In the genomic region with DNA sequence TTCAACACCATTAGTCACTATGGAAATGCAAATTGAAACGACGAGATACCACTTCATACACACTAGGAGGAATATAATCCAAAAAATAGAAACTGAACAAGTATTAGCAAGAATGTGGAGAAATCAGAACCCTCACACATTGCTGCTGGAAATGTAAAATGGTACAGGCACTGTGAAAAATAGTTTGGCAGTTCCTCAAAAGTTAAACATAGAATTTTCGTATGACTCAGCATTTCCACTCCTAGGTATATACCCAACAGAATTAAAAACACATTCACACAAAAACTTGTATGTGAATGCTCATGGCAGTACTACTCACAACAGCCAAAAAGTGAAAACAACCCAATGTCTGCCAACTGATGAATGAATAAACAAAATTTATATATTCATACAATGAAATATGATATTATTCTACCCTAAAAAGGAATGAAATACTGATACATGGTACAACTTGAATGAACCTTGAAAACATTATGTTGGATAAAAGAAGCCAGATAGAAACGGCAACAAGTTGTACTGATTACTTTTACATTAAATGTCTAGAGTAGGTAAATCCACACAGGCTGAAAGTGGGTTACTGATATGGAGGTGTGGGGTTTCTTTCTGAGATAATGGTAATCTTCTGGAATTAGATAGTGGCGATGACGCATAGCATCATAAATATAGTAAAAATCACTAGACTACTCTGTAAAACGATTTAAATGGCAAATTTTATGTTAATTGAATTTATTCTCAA, we compare ENCODE assay signal across 2 cellular contexts.
TF ChIP-seq lines count a peak whose summit lies in the region.

No MANE protein-coding gene starts in this region.

TF ChIP-seq in HEK293, 187 proteins besides CTCF, POLR2A, EP300 and RAD21:
- TF ChIP-seq SCRT1 (tag by site-specific recombination; IDR thresholded peaks at IDR 0.05; ENCODE audit: borderline replicate concordance), result 0 out of 2 replicates have a peak, but pooled peaks have one; percentile 49
- peak; percentile 22; the same call in 1 of the 2 replicates for TF ChIP-seq FEZF1 (tag by site-specific recombination; IDR thresholded peaks at IDR 0.05)
- TF ChIP-seq ZNF341 (tag by site-specific recombination; IDR thresholded peaks at IDR 0.05; ENCODE audit: low read depth), result no peak
- TF ChIP-seq ZNF211 (tag by site-specific recombination; IDR thresholded peaks at IDR 0.05; ENCODE audit: low read depth), result no peak
- no peak for TF ChIP-seq ZNF302 (tag by site-specific recombination; IDR thresholded peaks at IDR 0.05; ENCODE audit: low read depth)

TF ChIP-seq in H1, 55 proteins besides CTCF, POLR2A, EP300 and RAD21:
- TF ChIP-seq MAFK (IDR thresholded peaks at IDR 0.05; ENCODE audit: low read depth, low read length), result peak; percentile 30; the same call in 1 of the 2 replicates
- TF ChIP-seq BACH1 (IDR thresholded peaks at IDR 0.05; ENCODE audit: low read length), result 0 out of 2 replicates have a peak, but pooled peaks have one; percentile 10
- TF ChIP-seq ATF3 (IDR thresholded peaks at IDR 0.05; ENCODE audit: insufficient read depth, low read depth, low read length), result no peak
- TF ChIP-seq ATF2 (IDR thresholded peaks at IDR 0.05; ENCODE audit: low read length), result no peak
